11 cellular contexts compared by ENCODE assay signal in genomic region chr1:54927475-54928240, GRCh38. TPM values are rescaled to one million over a fixed set of nuclear protein-coding genes. Genes with fewer than 3 reads are reported as not detected.
A peak's percentile ranks its signal among the peaks of the same experiment; 100 is the strongest.
DNase-seq lines count a peak whose midpoint lies in the region; ATAC-seq and TF ChIP-seq lines count a peak whose summit lies in the region.
"Had no signal": no experiment of that assay in that cellular context is flagged by ENCODE, and none has a peak within 500 bp of the region (broad histone marks: within the 10 kb centered on the region; RNA-seq: fewer than 3 reads in every experiment).

No MANE protein-coding gene starts in this region.

- H3K4me1 ChIP-seq in PC-3 (ENCODE audit: insufficient read depth, low read length), result no peaks in the 10 kb centered on the region; the same call in 1 of the 2 replicates

- no peak overlapping the region for H3K27ac Mint-ChIP-seq in activated CD4-positive, alpha-beta T cell treated with anti-CD3 and anti-CD28 coated beads for 36 hours

- no peaks in the 10 kb centered on the region for H3K4me1 Mint-ChIP-seq in activated CD4-positive, alpha-beta T cell treated with anti-CD3 and anti-CD28 coated beads for 36 hours

- H3K27me3 ChIP-seq in PC-3 (ENCODE audit: low read length), result no peaks in the 10 kb centered on the region

- no peak overlapping the region for H3K4me3 Mint-ChIP-seq in activated CD4-positive, alpha-beta T cell treated with anti-CD3 and anti-CD28 coated beads for 36 hours

- no peaks in the 10 kb centered on the region for H4K20me1 ChIP-seq in PC-3 (ENCODE audit: low read length)

- no peak overlapping the region for H3K4me3 ChIP-seq in PC-3 (ENCODE audit: low read length)

- BruUV-seq in PC-3 (replicated peaks; lab: Mats Ljungman, UMichigan), result no TSS peak

- H3K9me3 Mint-ChIP-seq in activated CD4-positive, alpha-beta T cell treated with anti-CD3 and anti-CD28 coated beads for 36 hours (ENCODE audit: low read depth), result peaks cover 3% of the 10 kb centered on the region

- no peaks in the 10 kb centered on the region for H3F3A ChIP-seq in PC-3 (ENCODE audit: low read length, unreplicated experiment)

- POLR2A ChIA-PET in activated CD4-positive, alpha-beta T cell treated with anti-CD3 and anti-CD28 coated beads for 36 hours (lab: Charles Lee), result no interaction called here
- POLR2A ChIA-PET in PC-3 (lab: Charles Lee; ENCODE audit: unreplicated experiment), result no interaction called here

- peak; percentile 29 for DNase-seq in LHCN-M2 (ENCODE audit: low read depth)
- DNase-seq in amniotic epithelial cell (ENCODE audit: low read depth), result peak; percentile 94
- peak; percentile 39 for DNase-seq in glomerular visceral epithelial cell (ENCODE audit: extremely low spot score)
- peak; percentile 48 for DNase-seq in renal cortical epithelial cell (ENCODE audit: low read depth)
- DNase-seq in cerebellum (ENCODE audit: low spot score), result no peak
- no peak for DNase-seq in activated CD4-positive, alpha-beta T cell treated with anti-CD3 and anti-CD28 coated beads for 36 hours
- no peak for DNase-seq in PC-3
- DNase-seq in NOMO-1 (lab: John Stamatoyannopoulos, UW; ENCODE audit: unreplicated experiment in 2 of 2), result no peak
- DNase-seq: central memory CD4-positive, alpha-beta T cell; NCI-H146; small intestine had no signal

- no peaks in the 10 kb centered on the region for H3K36me3 ChIP-seq in PC-3 (ENCODE audit: low read depth, low read length)

- intact Hi-C loops in activated CD4-positive, alpha-beta T cell treated with anti-CD3 and anti-CD28 coated beads for 36 hours (cut with DNase I, micrococcal nuclease), result no loop called here
- intact Hi-C loops in PC-3 (cut with micrococcal nuclease), result no loop called here

- ATAC-seq in activated CD4-positive, alpha-beta T cell treated with anti-CD3 and anti-CD28 coated beads for 36 hours, result no peak
- ATAC-seq in PC-3, result no peak

- H3K9me3 ChIP-seq in PC-3 (ENCODE audit: low read length), result no peaks in the 10 kb centered on the region

- no peak overlapping the region for H3K9ac ChIP-seq in PC-3 (ENCODE audit: low read length)

- TF ChIP-seq CTCF in PC-3 (conservative IDR thresholded peaks at IDR 0.05; ENCODE audit: low read depth, low read length), result no peak

- H3K27me3 Mint-ChIP-seq in activated CD4-positive, alpha-beta T cell treated with anti-CD3 and anti-CD28 coated beads for 36 hours, result peaks cover 11% of the 10 kb centered on the region

- no peak overlapping the region for H3K27ac ChIP-seq in PC-3 (ENCODE audit: low read length)

- H3K4me2 ChIP-seq in PC-3 (ENCODE audit: low read length), result no peak overlapping the region

- H3K9me2 ChIP-seq in PC-3 (replicated peaks; ENCODE audit: low read length), result no peaks in the 10 kb centered on the region

- H3K79me2 ChIP-seq in PC-3 (ENCODE audit: low read length), result no peaks in the 10 kb centered on the region

- CTCF ChIA-PET in activated CD4-positive, alpha-beta T cell treated with anti-CD3 and anti-CD28 coated beads for 36 hours (lab: Charles Lee), result interaction anchor here (0.7 to 1.0 kb wide), 3 partner anchors 17 to 399 kb away, joined by 4 read pairs; no protein-coding TSS in a partner anchor
- CTCF ChIA-PET in PC-3 (lab: Charles Lee), result interaction anchor here (0.6 kb wide), 1 partner anchor 259 kb away, joined by 3 read pairs; no protein-coding TSS in a partner anchor

- H2AFZ ChIP-seq in PC-3 (ENCODE audit: low read length), result no peak overlapping the region

- no peaks in the 10 kb centered on the region for H3K36me3 Mint-ChIP-seq in activated CD4-positive, alpha-beta T cell treated with anti-CD3 and anti-CD28 coated beads for 36 hours (ENCODE audit: low read depth)

RNA-seq across cellular contexts. Expression of gene DHCR24, which starts 40.7 kb away (rescaled TPM):
- 45.1 and 54.8 TPM in 2 replicates for total RNA-seq in LHCN-M2 (2014; rRNA removed)
- polyA plus RNA-seq in LHCN-M2 (2012), result 80.7 TPM
- total RNA-seq in renal cortical epithelial cell, result 383 and 608 TPM in 2 replicates
- total RNA-seq in cerebellum, result 37.9 TPM
- 10 to 100 TPM; 78.4 to 80.6 TPM for total RNA-seq in activated CD4-positive, alpha-beta T cell treated with anti-CD3 and anti-CD28 coated beads for 36 hours
- 166 TPM in 2 replicates for total RNA-seq in PC-3 (2014; rRNA removed)

RNA-seq across cellular contexts. Expression of gene TMEM61, which starts 52.8 kb away (rescaled TPM):
- total RNA-seq in LHCN-M2 (2014; rRNA removed), result not detected in 2 replicates
- polyA plus RNA-seq in LHCN-M2 (2012), result not detected
- total RNA-seq in renal cortical epithelial cell, result 0.35 TPM in 1 of 2 replicates, not detected in the other
- 1.2 TPM for total RNA-seq in cerebellum
- not detected for total RNA-seq in activated CD4-positive, alpha-beta T cell treated with anti-CD3 and anti-CD28 coated beads for 36 hours
- 0.95 and 3.8 TPM in 2 replicates for total RNA-seq in PC-3 (2014; rRNA removed)

Comparison
In these comparisons a context has a peak if more than half of its experiments do, and no peak if none do; other contexts are left out.
1. DNase-seq: peak in LHCN-M2 (single experiment), amniotic epithelial cell (single experiment), glomerular visceral epithelial cell (single experiment) and renal cortical epithelial cell (single experiment); none in cerebellum (single experiment), activated CD4-positive, alpha-beta T cell treated with anti-CD3 and anti-CD28 coated beads for 36 hours (single experiment), PC-3 (single experiment) and NOMO-1 (0 of 2).